ENCODE assay signal across 8 cellular contexts in the genomic region with DNA sequence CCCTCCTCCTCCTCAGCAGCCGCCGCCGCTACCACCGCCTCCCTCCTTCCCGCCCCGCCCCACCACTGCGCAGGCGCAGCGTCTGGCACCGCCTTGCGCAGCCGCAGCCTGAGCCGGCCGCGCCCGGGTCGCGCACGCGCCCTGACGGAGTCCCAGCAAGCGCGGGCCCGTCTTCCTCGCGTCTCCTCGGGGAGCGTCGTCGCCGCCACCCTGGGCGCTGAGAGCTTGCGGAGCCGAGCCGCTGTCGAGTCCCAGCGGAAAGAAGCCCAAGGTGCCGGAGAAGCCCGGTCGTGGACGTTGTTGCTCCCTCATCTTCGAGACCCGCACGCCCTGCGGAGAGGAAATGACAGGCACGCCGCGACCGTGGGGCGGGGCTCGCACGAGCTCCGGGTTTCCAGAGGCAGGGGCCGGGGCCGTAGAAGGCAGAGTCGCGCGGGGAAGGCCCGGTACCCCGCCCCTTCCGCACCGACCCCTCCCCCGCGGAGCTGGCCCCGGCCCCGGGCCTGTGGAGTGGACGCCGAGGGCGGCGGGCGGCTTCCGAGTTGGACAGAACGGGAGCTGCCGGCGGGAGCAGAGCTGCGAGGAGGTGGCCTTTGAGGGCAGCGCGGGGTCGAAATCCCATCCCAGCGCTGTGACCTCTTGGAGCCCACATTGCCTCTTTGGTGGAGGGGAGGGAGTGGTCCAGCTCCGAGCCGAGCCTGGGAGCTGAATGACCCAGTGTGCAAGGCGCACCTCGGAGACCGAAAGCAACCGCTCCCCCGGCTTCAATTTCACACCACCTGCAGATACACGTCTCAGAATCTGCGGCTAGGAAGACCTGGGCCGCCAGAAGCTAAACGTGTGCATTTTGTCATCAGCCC. TPM values are rescaled to one million over a fixed set of nuclear protein-coding genes. Genes with fewer than 3 reads are reported as not detected.
A peak's percentile ranks its signal among the peaks of the same experiment; 100 is the strongest.
DNase-seq lines count a peak whose midpoint lies in the region; ATAC-seq, FAIRE-seq and TF ChIP-seq lines count a peak whose summit lies in the region.

No MANE protein-coding gene starts in this region.

- in situ Hi-C loops in HepG2 (cut with HindIII; ENCODE audit: extremely low pct_ligation_motif_present, low pct_unique_long_range_greater_than_20kb), result no loop called here

- H3K36me3 ChIP-seq in HepG2 (replicated peaks in 1 of 2; ENCODE audit: control insufficient read depth in 1 of 2, insufficient read depth in 2 of 2, low read length in 2 of 2), result no peaks in the 10 kb centered on the region; a peak in 1 of 5 replicates

- peak overlapping the region; percentile 70 to 99 (median 93) for H3K4me3 ChIP-seq in HepG2 (replicated peaks in 1 of 3; ENCODE audit: insufficient read depth in 1 of 3, low read depth in 2 of 3, low read length in 3 of 3)

- TF ChIP-seq EP300 in HepG2 (IDR thresholded peaks at IDR 0.05; ENCODE audit: low read depth in 2 of 2, low read length in 2 of 2) (peak in 1 of 2 experiments; percentile 46; a peak in 1 of 4 replicates), HepG2 (CRISPR knock-in tag; IDR thresholded peaks at IDR 0.05; ENCODE audit: borderline replicate concordance) (no peak)

- H3K4me2 ChIP-seq in HepG2 (ENCODE audit: low read depth, low read length), result peak overlapping the region; percentile 66

- CTCF ChIA-PET in activated CD4-positive, alpha-beta T cell treated with anti-CD3 and anti-CD28 coated beads, Interleukin-2, amount 10 ng/mL, durations not matched to agents 7 days and 5 days (lab: Charles Lee), result interaction anchor here (0.6 to 4.3 kb wide), 8 partner anchors 8 to 449 kb away, joined by 3 to 20 read pairs (median 4); partner anchors contain the start of genes PRKAB1 and RPLP0
- CTCF ChIA-PET in HepG2 (lab: Yijun Ruan, JAX; ENCODE audit: low intra/inter-chr PET ratio, low total read pairs), result no interaction called here

- peak overlapping the region; percentile 92 for H3K27ac ChIP-seq in HepG2 (ENCODE audit: extremely low read length, insufficient read depth, low read length)

- TF ChIP-seq RAD21 in HepG2 (CRISPR knock-in tag; IDR thresholded peaks at IDR 0.05), result no peak; the same call in 1 of the 2 replicates

- intact Hi-C loops in HepG2 (cut with micrococcal nuclease; ENCODE audit: unreplicated experiment), result no loop called here

- no peaks in the 10 kb centered on the region for H3K9me3 ChIP-seq in HepG2 (ENCODE audit: low read length)

- no peak for TF ChIP-seq CTCF in HepG2 (CRISPR knock-in tag; IDR thresholded peaks at IDR 0.05)

- peak overlapping the region; percentile 89 for H3K4me3 Mint-ChIP-seq in activated CD4-positive, alpha-beta T cell treated with anti-CD3 and anti-CD28 coated beads, Interleukin-2, amount 10 ng/mL, durations not matched to agents 7 days and 5 days

- DNase-seq in C1 segment of cervical spinal cord (lab: John Stamatoyannopoulos, UW) (peak; percentile 76 to 99 (median 90)), NCI-H69 (lab: John Stamatoyannopoulos, UW) (peak; percentile 97), cortex of kidney (lab: John Stamatoyannopoulos, UW) (peak; percentile 78), HepG2 (ENCODE audit: low spot score) (peak; percentile 86)
- peak; percentile 97 for DNase-seq in activated CD4-positive, alpha-beta T cell treated with anti-CD3 and anti-CD28 coated beads, Interleukin-2, amount 10 ng/mL, durations not matched to agents 7 days and 5 days
- DNase-seq in stimulated activated CD4-positive, alpha-beta T cell treated with anti-CD3 and anti-CD28 coated beads, Interleukin-2, amount 100 ng/mL, for 4 hours (ENCODE audit: low read depth), result peak; percentile 95

- FAIRE-seq in HepG2 (lab: Jason Lieb, UNC), result no peak

- H3K27me3 ChIP-seq in HepG2 (ENCODE audit: control insufficient read depth in 1 of 2, insufficient read depth in 2 of 2, low read length in 2 of 2), result no peaks in the 10 kb centered on the region; a peak in 1 of 5 replicates

- ATAC-seq in GM19395 (IDR thresholded peaks at IDR 0.05; ENCODE audit: unreplicated experiment) (peak; percentile 44), HG03558 (IDR thresholded peaks at IDR 0.05; ENCODE audit: extremely low read depth, unreplicated experiment) (peak; percentile 18), HepG2 (peak; percentile 76)

- H3K79me2 ChIP-seq in HepG2 (ENCODE audit: insufficient read depth, low read length), result peaks cover 46% of the 10 kb centered on the region

- WGBS in HepG2 (ENCODE audit: low lambda C conversion rate), result 1% methylated on average over 27 of the region's 91 CpGs

- BruUV-seq in HepG2 (replicated peaks; lab: Mats Ljungman, UMichigan), result no TSS peak

- POLR2A ChIA-PET in activated CD4-positive, alpha-beta T cell treated with anti-CD3 and anti-CD28 coated beads, Interleukin-2, amount 10 ng/mL, durations not matched to agents 7 days and 5 days (lab: Charles Lee), result interaction anchor here (0.7 to 2.2 kb wide), 6 partner anchors 30 to 176 kb away, joined by 3 to 11 read pairs (median 5); partner anchors contain the start of genes BICDL1, RNU4-1 and RPLP0
- POLR2A ChIA-PET in HepG2 (lab: Yijun Ruan, JAX), result interaction anchor here (1.0 to 7.5 kb wide), 10 partner anchors 10 to 175 kb away, joined by 3 to 92 read pairs (median 8); partner anchors contain the start of genes RNU4-1, RNU4-2 and RPLP0

- H3K4me1 Mint-ChIP-seq in activated CD4-positive, alpha-beta T cell treated with anti-CD3 and anti-CD28 coated beads, Interleukin-2, amount 10 ng/mL, durations not matched to agents 7 days and 5 days, result peaks cover 77% of the 10 kb centered on the region

- H3K36me3 Mint-ChIP-seq in activated CD4-positive, alpha-beta T cell treated with anti-CD3 and anti-CD28 coated beads, Interleukin-2, amount 10 ng/mL, durations not matched to agents 7 days and 5 days (ENCODE audit: low read depth), result peaks cover 43% of the 10 kb centered on the region

- TF ChIP-seq POLR2A in HepG2 (IDR thresholded peaks at IDR 0.05; ENCODE audit: insufficient read depth in 1 of 2, low read depth in 2 of 2, low read length in 2 of 2), result peak in 1 of 2 experiments; percentile 93; a peak in 2 of 4 replicates

- H3K27me3 Mint-ChIP-seq in activated CD4-positive, alpha-beta T cell treated with anti-CD3 and anti-CD28 coated beads, Interleukin-2, amount 10 ng/mL, durations not matched to agents 7 days and 5 days, result no peaks in the 10 kb centered on the region

- H2AFZ ChIP-seq in HepG2 (ENCODE audit: low read length), result no peak overlapping the region

- peak overlapping the region; percentile 91 for H3K9ac ChIP-seq in HepG2 (ENCODE audit: insufficient read depth, low read depth, low read length)

- H3K27ac Mint-ChIP-seq in activated CD4-positive, alpha-beta T cell treated with anti-CD3 and anti-CD28 coated beads, Interleukin-2, amount 10 ng/mL, durations not matched to agents 7 days and 5 days, result peak overlapping the region; percentile 89

- no peaks in the 10 kb centered on the region for H3K9me3 Mint-ChIP-seq in activated CD4-positive, alpha-beta T cell treated with anti-CD3 and anti-CD28 coated beads, Interleukin-2, amount 10 ng/mL, durations not matched to agents 7 days and 5 days

- H3K4me1 ChIP-seq in HepG2 (ENCODE audit: insufficient read depth, low read length), result peaks cover 68% of the 10 kb centered on the region

- peaks cover 9% of the 10 kb centered on the region for H4K20me1 ChIP-seq in HepG2 (ENCODE audit: insufficient read depth, low read length)

TF ChIP-seq in HepG2, 621 proteins besides CTCF, POLR2A, EP300 and RAD21 (continues in another document):
- TF ChIP-seq LCORL (IDR thresholded peaks at IDR 0.05) (no peak), LCORL (CRISPR knock-in tag; IDR thresholded peaks at IDR 0.05) (peak; percentile 72; the same call in 1 of the 2 replicates), ZNF678 (CRISPR knock-in tag; IDR thresholded peaks at IDR 0.05) (0 out of 2 replicates have a peak, but pooled peaks have one; percentile 67), KLF11 (CRISPR knock-in tag; IDR thresholded peaks at IDR 0.05) (no peak), HOXA9 (CRISPR knock-in tag; IDR thresholded peaks at IDR 0.05; ENCODE audit: borderline replicate concordance) (peak; percentile 56; the same call in 1 of the 2 replicates)
- TF ChIP-seq, protein P1, sequence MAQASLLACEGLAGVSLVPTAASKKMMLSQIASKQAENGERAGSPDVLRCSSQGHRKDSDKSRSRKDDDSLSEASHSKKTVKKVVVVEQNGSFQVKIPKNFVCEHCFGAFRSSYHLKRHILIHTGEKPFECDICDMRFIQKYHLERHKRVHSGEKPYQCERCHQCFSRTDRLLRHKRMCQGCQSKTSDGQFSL (CRISPR knock-in tag; IDR thresholded peaks at IDR 0.05), result 0 out of 2 replicates have a peak, but pooled peaks have one; percentile 34

RNA-seq across cellular contexts. Expression of gene RAB35, which starts 0.5 kb away (rescaled TPM):
- total RNA-seq in activated CD4-positive, alpha-beta T cell treated with anti-CD3 and anti-CD28 coated beads, Interleukin-2, amount 10 ng/mL, durations not matched to agents 7 days and 5 days, result 10 to 100 TPM; 76.5 TPM
- 25.9 and 29.1 TPM in 2 replicates for total RNA-seq in HepG2 (2016; rRNA removed; fragmentation: Illumina TruSeq; extraction: Trizol)
- 3.9 and 4.0 TPM in 2 replicates for total RNA-seq in HepG2 (2016; cell fraction: cytosol; rRNA removed; fragmentation: Illumina TruSeq; extraction: Trizol; ENCODE audit: low read depth)
- total RNA-seq in HepG2 (2016; cell fraction: insoluble cytoplasmic fraction; rRNA removed; fragmentation: Illumina TruSeq; extraction: Trizol), result 24.8 and 29.3 TPM in 2 replicates
- total RNA-seq in HepG2 (2016; cell fraction: membrane; rRNA removed; fragmentation: Illumina TruSeq; extraction: Trizol), result 13.9 and 14.1 TPM in 2 replicates
- 11.8 and 14.0 TPM in 2 replicates for total RNA-seq in HepG2 (2016; cell fraction: nucleus; rRNA removed; fragmentation: Illumina TruSeq; extraction: Trizol)
- polyA plus RNA-seq in HepG2 (2011; rRNA removed), result 25.2 and 32.2 TPM in 2 replicates
- 23.4 and 25.8 TPM in 2 replicates for polyA plus RNA-seq in HepG2 (2011; cell fraction: cytosol; rRNA removed)
- 23.2 and 27.6 TPM in 2 replicates for polyA plus RNA-seq in HepG2 (2011; cell fraction: nucleus; rRNA removed)
- polyA plus RNA-seq in HepG2 (2012), result 24.8 and 25.8 TPM in 2 replicates
- 4.8 and 4.9 TPM in 2 replicates for polyA plus RNA-seq in HepG2 (2016; cell fraction: cytosol; fragmentation: Illumina TruSeq; extraction: Trizol; ENCODE audit: low read depth)
- polyA plus RNA-seq in HepG2 (2016; cell fraction: insoluble cytoplasmic fraction; fragmentation: Illumina TruSeq; extraction: Trizol; ENCODE audit: low read depth), result 33.1 and 35.6 TPM in 2 replicates
- polyA plus RNA-seq in HepG2 (2016; cell fraction: membrane; fragmentation: Illumina TruSeq; extraction: Trizol; ENCODE audit: low read depth), result 10.1 and 11.5 TPM in 2 replicates
- polyA plus RNA-seq in HepG2 (2016; cell fraction: nucleus; fragmentation: Illumina TruSeq; extraction: Trizol; ENCODE audit: insufficient read depth, low read depth), result 32.5 and 34.1 TPM in 2 replicates
- polyA minus RNA-seq in HepG2 (2011; rRNA and poly(A)+ RNA removed; ENCODE audit: low replicate concordance), result 49.8 and 64.9 TPM in 2 replicates
- polyA minus RNA-seq in HepG2 (2011; cell fraction: cytosol; rRNA and poly(A)+ RNA removed), result 17.8 and 21.5 TPM in 2 replicates
- 8.6 and 10.9 TPM in 2 replicates for polyA minus RNA-seq in HepG2 (2011; cell fraction: nucleus; rRNA and poly(A)+ RNA removed)

Comparison
In these comparisons a context has a peak if more than half of its experiments do, and no peak if none do; other contexts are left out.
1. Peak in every context shown above with its lines: DNase-seq, ATAC-seq, H3K4me3 ChIP-seq and H3K27ac ChIP-seq.
2. ATAC-seq: peak in every context shown above with its lines; median percentile 76 in HepG2; 44 in GM19395; 18 in HG03558.